ENCODE assay signal across 29 cellular contexts in genomic region chr18:58335223-58335622, GRCh38.
DNase-seq lines count a peak whose midpoint lies in the region; ATAC-seq and TF ChIP-seq lines count a peak whose summit lies in the region.
"Had no signal": no experiment of that assay in that cellular context is flagged by ENCODE, and none has a peak within 500 bp of the region (broad histone marks: within the 10 kb centered on the region; RNA-seq: fewer than 3 reads in every experiment).

No MANE protein-coding gene starts in this region.

- no peak for ATAC-seq in WTC11
- ATAC-seq: gastroesophageal sphincter, HepG2 had no signal

- H3K4me1 Mint-ChIP-seq in WTC11 = peaks cover 50% of the 10 kb centered on the region
- H3K4me1 Mint-ChIP-seq: naive B cell had no signal

- no peak overlapping the region for H3K4me3 ChIP-seq in HEK293 (ENCODE audit: low read depth, low read length)
- peak overlapping the region; percentile 36 for H3K4me3 ChIP-seq in neural cell (ENCODE audit: low read length)
- no peak overlapping the region for H3K4me3 ChIP-seq in coronary artery
- H3K4me3 ChIP-seq: gastroesophageal sphincter, left ventricle myocardium inferior, ovary, Peyer's patch, skin epidermis had no signal

- H3K4me2 ChIP-seq in neural cell (ENCODE audit: low read length) = peak overlapping the region; percentile 38

- peaks cover 15 to 25% of the 10 kb centered on the region in 2 experiments for H3K36me3 ChIP-seq in HEK293 (ENCODE audit: control insufficient read depth in 2 of 2, insufficient read depth in 1 of 2, low read length in 2 of 2)
- H3K36me3 ChIP-seq in neural cell (ENCODE audit: insufficient read depth, low read length) = peaks cover 12% of the 10 kb centered on the region
- H3K36me3 ChIP-seq: ovary had no signal

- POLR2A ChIA-PET in HEK293 (lab: Yijun Ruan, JAX) = no interaction called here
- POLR2A ChIA-PET in WTC11 (lab: Charles Lee) = no interaction called here

- TF ChIP-seq RAD21 in neural cell (conservative IDR thresholded peaks at IDR 0.05) = peak; percentile 23

- H3K9me3 ChIP-seq in HEK293 (ENCODE audit: control insufficient read depth, insufficient read depth, low read depth, low read length) (no peaks in the 10 kb centered on the region), neural cell (ENCODE audit: low read length) (no peaks in the 10 kb centered on the region)
- H3K9me3 ChIP-seq: gastroesophageal sphincter, left ventricle myocardium inferior, ovary, Peyer's patch had no signal

- H3K9me2 ChIP-seq in neural cell (ENCODE audit: insufficient read depth, low read length) = no peaks in the 10 kb centered on the region

- no peaks in the 10 kb centered on the region for H3K9me3 Mint-ChIP-seq in WTC11
- H3K9me3 Mint-ChIP-seq: HFFc6, naive B cell had no signal

- TF ChIP-seq EP300 in neural cell (conservative IDR thresholded peaks at IDR 0.05; ENCODE audit: poor library complexity, severe bottlenecking) = peak; percentile 91

- H3K27me3 ChIP-seq in neural cell (ENCODE audit: insufficient read depth, low read depth, low read length) = no peaks in the 10 kb centered on the region
- H3K27me3 ChIP-seq: gastroesophageal sphincter, ovary, Peyer's patch had no signal

- H3K4me1 ChIP-seq in HEK293 (ENCODE audit: control insufficient read depth, insufficient read depth, low read length) = peaks cover 19% of the 10 kb centered on the region

- no peak overlapping the region for H3K27ac ChIP-seq in HEK293 (ENCODE audit: extremely low read depth, low read depth, low read length)
- peak overlapping the region; percentile 91 for H3K27ac ChIP-seq in neural cell (ENCODE audit: low read length)
- H3K27ac ChIP-seq in coronary artery = no peak overlapping the region
- H3K27ac ChIP-seq: C4-2B, gastroesophageal sphincter, HL-60, left ventricle myocardium inferior, ovary, Peyer's patch, skin epidermis had no signal

- no peaks in the 10 kb centered on the region for H3K27me3 Mint-ChIP-seq in WTC11 (ENCODE audit: low read depth)
- H3K27me3 Mint-ChIP-seq: naive B cell had no signal

- DNase-seq in NCI-H146 (lab: John Stamatoyannopoulos, UW) (peak; percentile 99), WTC11 (ENCODE audit: low spot score) (no peak), NCI-H2171 (lab: John Stamatoyannopoulos, UW) (no peak), GM03348 (ENCODE audit: low spot score) (no peak), coronary artery (ENCODE audit: low spot score) (no peak), AG08396 (ENCODE audit: low spot score) (no peak)
- DNase-seq: activated CD4-positive, alpha-beta T cell treated with anti-CD3 and anti-CD28 coated beads, Interleukin-2, amount 50 U/mL, for 4 hours; activated naive CD4-positive, alpha-beta T cell treated with Interleukin-2 at 50 U/mL for 16 hours; cerebellar nuclear complex; DMS79 treated with DMSO at 0.1 percent for 48 hours; GF-D8; HFFc6; islet precursor cell; left ventricle myocardium inferior; naive B cell; NCI-H2029; NCI-H510A treated with DMSO at 0.1 percent for 48 hours; ovary; Peyer's patch; SIG-M5; SW 1271; trophoblast cell had no signal

- H3K9ac ChIP-seq in neural cell (ENCODE audit: low read length) = peak overlapping the region; percentile 57

- H3K36me3 Mint-ChIP-seq in WTC11 = peaks cover 28% of the 10 kb centered on the region

- no peaks in the 10 kb centered on the region for H3K79me2 ChIP-seq in neural cell (replicated peaks; ENCODE audit: insufficient read depth, low read length)

- H4K20me1 ChIP-seq in neural cell (ENCODE audit: insufficient read depth) = no peaks in the 10 kb centered on the region

- CTCF ChIA-PET in HEK293 (lab: Yijun Ruan, JAX) = interaction anchor here (0.7 kb wide), 2 partner anchors 86 to 273 kb away, joined by 3 read pairs; no protein-coding TSS in a partner anchor
- CTCF ChIA-PET in WTC11 (lab: Charles Lee) = interaction anchor here (1.3 to 2.1 kb wide), 3 partner anchors 15 to 151 kb away, joined by 3 to 7 read pairs (median 3); no protein-coding TSS in a partner anchor

- H3K27ac Mint-ChIP-seq in WTC11 = peak overlapping the region; percentile 94
- H3K27ac Mint-ChIP-seq: HFFc6, naive B cell had no signal

- H3F3A ChIP-seq in neural cell (ENCODE audit: insufficient read depth, low read length, poor library complexity, severe bottlenecking) = peaks cover 8% of the 10 kb centered on the region

- H2AFZ ChIP-seq in neural cell (ENCODE audit: low read depth, low read length) = no peak overlapping the region

- no peak for TF ChIP-seq CTCF in HEK293 (tag by site-specific recombination; IDR thresholded peaks at IDR 0.05)
- no peak for TF ChIP-seq CTCF in WTC11 (IDR thresholded peaks at IDR 0.05)
- TF ChIP-seq CTCF in neural cell (IDR thresholded peaks at IDR 0.05; ENCODE audit: poor library complexity, severe bottlenecking) = no peak
- TF ChIP-seq CTCF in coronary artery (IDR thresholded peaks at IDR 0.05) = no peak

- H3K4me3 Mint-ChIP-seq in WTC11 = no peak overlapping the region
- H3K4me3 Mint-ChIP-seq: HFFc6, naive B cell had no signal

TF ChIP-seq in HEK293, 187 proteins besides CTCF, POLR2A, EP300 and RAD21:
- TF ChIP-seq ZBTB8A (tag by site-specific recombination; IDR thresholded peaks at IDR 0.05) = no peak
- no peak for TF ChIP-seq ZNF248 (tag by site-specific recombination; IDR thresholded peaks at IDR 0.05)
- TF ChIP-seq, protein P1, sequence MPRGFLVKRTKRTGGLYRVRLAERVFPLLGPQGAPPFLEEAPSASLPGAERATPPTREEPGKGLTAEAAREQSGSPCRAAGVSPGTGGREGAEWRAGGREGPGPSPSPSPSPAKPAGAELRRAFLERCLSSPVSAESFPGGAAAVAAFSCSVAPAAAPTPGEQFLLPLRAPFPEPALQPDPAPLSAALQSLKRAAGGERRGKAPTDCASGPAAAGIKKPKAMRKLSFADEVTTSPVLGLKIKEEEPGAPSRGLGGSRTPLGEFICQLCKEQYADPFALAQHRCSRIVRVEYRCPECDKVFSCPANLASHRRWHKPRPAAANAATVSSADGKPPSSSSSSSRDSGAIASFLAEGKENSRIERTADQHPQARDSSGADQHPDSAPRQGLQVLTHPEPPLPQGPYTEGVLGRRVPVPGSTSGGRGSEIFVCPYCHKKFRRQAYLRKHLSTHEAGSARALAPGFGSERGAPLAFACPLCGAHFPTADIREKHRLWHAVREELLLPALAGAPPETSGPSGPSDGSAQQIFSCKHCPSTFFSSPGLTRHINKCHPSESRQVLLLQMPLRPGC (tag by site-specific recombination; IDR thresholded peaks at IDR 0.05) = no peak
- TF ChIP-seq FEZF1 (tag by site-specific recombination; IDR thresholded peaks at IDR 0.05) = no peak
- no peak for TF ChIP-seq ZNF157 (tag by site-specific recombination; IDR thresholded peaks at IDR 0.05)
- peak; percentile 82 for TF ChIP-seq ZIC2 (tag by site-specific recombination; IDR thresholded peaks at IDR 0.05)
- TF ChIP-seq GLIS1 (tag by site-specific recombination; IDR thresholded peaks at IDR 0.05) = peak; percentile 86
- TF ChIP-seq ZNF175 (tag by site-specific recombination; IDR thresholded peaks at IDR 0.05) = no peak

TF ChIP-seq in WTC11, 78 proteins besides CTCF, POLR2A, EP300 and RAD21:
- TF ChIP-seq CBFB (CRISPR knock-in tag; IDR thresholded peaks at IDR 0.05; ENCODE audit: low read depth) (no peak), ATF1 (CRISPR knock-in tag; IDR thresholded peaks at IDR 0.05) (no peak), ZNF423 (CRISPR knock-in tag; IDR thresholded peaks at IDR 0.05) (peak; percentile 61; the same call in 1 of the 2 replicates)
TF ChIP-seq in WTC11: peak in this region for 1.

TF ChIP-seq in neural cell, 6 proteins besides CTCF, POLR2A, EP300 and RAD21:
- peak; percentile 86 for TF ChIP-seq POLR2AphosphoS5 (IDR thresholded peaks at IDR 0.05)
- no peak for TF ChIP-seq REST (IDR thresholded peaks at IDR 0.05; ENCODE audit: borderline replicate concordance)

Comparison
In these comparisons a context has a peak if more than half of its experiments do, and no peak if none do; other contexts are left out.
1. Of the 8 proteins assayed by ChIP-seq in both HEK293 and WTC11: peak only in HEK293: none; only in WTC11: ZNF423; in both: none; in neither: 7.